In the genomic region with DNA sequence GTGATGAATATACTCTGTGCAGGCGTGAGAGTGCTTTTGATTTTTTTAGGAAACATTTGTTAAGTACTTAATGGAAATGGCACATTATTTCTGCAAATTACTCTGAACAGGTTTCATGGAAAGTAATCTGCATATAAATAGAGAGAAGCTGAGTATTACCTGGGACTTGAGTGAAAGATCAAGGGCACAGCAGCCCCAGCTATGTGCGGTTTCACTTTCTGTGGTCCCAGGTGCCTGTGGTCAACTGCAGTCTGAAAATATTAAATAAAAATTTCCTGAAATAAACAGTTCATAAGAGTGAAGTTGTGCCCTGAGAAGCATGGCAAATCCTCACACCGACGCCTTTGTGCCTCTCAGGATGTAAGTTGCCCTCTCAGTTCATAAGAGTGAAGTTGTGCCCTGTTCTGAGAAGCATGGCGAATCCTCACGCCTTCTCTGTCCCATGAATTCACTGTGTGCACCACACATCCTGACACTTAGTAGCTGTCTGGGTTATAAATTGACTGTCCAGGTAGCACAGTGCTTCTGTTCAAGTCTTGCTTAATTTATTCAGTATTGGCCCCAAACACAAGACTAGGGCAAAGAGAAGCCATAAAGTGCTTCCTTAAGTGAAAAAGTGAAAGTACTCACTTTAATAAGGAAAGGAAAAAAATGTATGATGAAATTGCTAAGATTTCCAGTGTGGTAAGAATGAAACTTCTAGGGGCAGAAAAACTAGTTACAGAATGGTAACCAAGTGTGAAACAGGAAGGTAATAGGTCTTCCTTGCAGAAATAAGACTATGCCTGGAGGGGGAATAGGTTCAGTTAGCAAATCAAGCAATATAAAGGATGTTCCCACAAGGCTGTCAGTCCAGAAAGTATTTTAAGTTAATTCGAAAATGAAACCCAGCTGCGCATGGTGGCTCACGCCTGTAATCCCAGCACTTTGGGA, we compare ENCODE assay signal across 16 cellular contexts. TPM values are rescaled to one million over a fixed set of nuclear protein-coding genes. Genes with fewer than 3 reads are reported as not detected.
DNase-seq lines count a peak whose midpoint lies in the region; ATAC-seq, FAIRE-seq and TF ChIP-seq lines count a peak whose summit lies in the region.
"Had no signal": no experiment of that assay in that cellular context is flagged by ENCODE, and none has a peak within 500 bp of the region (broad histone marks: within the 10 kb centered on the region; RNA-seq: fewer than 3 reads in every experiment).

No MANE protein-coding gene starts in this region.

- peak overlapping the region; percentile 72 for H3K27ac ChIP-seq in KOPT-K1 (ENCODE audit: low read depth, low read length, poor library complexity, severe bottlenecking)
- H3K27ac ChIP-seq in gastrocnemius medialis, result no peak overlapping the region
- H3K27ac ChIP-seq in SJCRH30, result no peak overlapping the region
- H3K27ac ChIP-seq: 22Rv1, epithelial cell of prostate, skin epidermis, thoracic aorta had no signal

- FAIRE-seq in RCC 7860 (lab: Jason Lieb, UNC), result no peak
- FAIRE-seq: GM12892, K562 had no signal

- H3K27me3 ChIP-seq in gastrocnemius medialis (peaks cover 13 to 35% (median 19%) of the 10 kb centered on the region in 3 donors), SJCRH30 (0 out of 2 replicates have a peak, but pooled peaks cover 6% of the 10 kb centered on the region)

- H3K36me3 ChIP-seq in KOPT-K1 (ENCODE audit: insufficient read depth, low read length) (no peaks in the 10 kb centered on the region), gastrocnemius medialis (no peaks in the 10 kb centered on the region), SJCRH30 (no peaks in the 10 kb centered on the region)
- H3K36me3 ChIP-seq: thoracic aorta had no signal

- no peaks in the 10 kb centered on the region for H3K36me3 Mint-ChIP-seq in memory B cell

- TF ChIP-seq CTCF in gastrocnemius medialis (IDR thresholded peaks at IDR 0.05 in 4 of 5, conservative IDR thresholded peaks at IDR 0.05 in 1 of 5), result no peak

- intact Hi-C loops in gastrocnemius medialis (cut with DNase I; ENCODE audit: low total_unique reads), result no loop called here

- H3K4me3 ChIP-seq in gastrocnemius medialis (no peak overlapping the region), SJCRH30 (no peak overlapping the region)
- H3K4me3 ChIP-seq: K562, skin epidermis, thoracic aorta had no signal

- H3K27ac Mint-ChIP-seq in memory B cell, result no peak overlapping the region
- H3K27ac Mint-ChIP-seq: activated T-helper 1 cell treated with anti-CD3 and anti-CD28 coated beads, Interleukin-12 subunit alpha, Interleukin-12 subunit beta, Interleukin-2, Interleukin-4 antibody, amounts not matched to agents 30 ng/mL and 10 ng/mL and 1 ng/mL, durations not matched to agents 14 hours and 24 hours and 36 hours had no signal

- peaks cover 6% of the 10 kb centered on the region for H3K9me3 Mint-ChIP-seq in memory B cell

- peak; percentile 50 for ATAC-seq in GM21825 (IDR thresholded peaks at IDR 0.05; ENCODE audit: unreplicated experiment)
- no peak for ATAC-seq in memory B cell (ENCODE audit: low read depth)
- ATAC-seq in gastrocnemius medialis, result no peak
- ATAC-seq: K562 had no signal

- peaks cover 10% of the 10 kb centered on the region for H3K27me3 Mint-ChIP-seq in memory B cell

- in situ Hi-C loops in gastrocnemius medialis (cut with MboI; ENCODE audit: low sequenced_read_pairs in 4 of 4), result no loop called here

- H3K9me3 ChIP-seq in KOPT-K1 (ENCODE audit: insufficient read depth, low read length, poor library complexity, severe bottlenecking) (peaks cover 8% of the 10 kb centered on the region), gastrocnemius medialis (peaks cover 0 to 2% (median 0%) of the 10 kb centered on the region in 3 donors), SJCRH30 (replicated peaks) (0 out of 2 replicates have a peak, but pooled peaks cover 8% of the 10 kb centered on the region)

- no peak for TF ChIP-seq POLR2A in gastrocnemius medialis (IDR thresholded peaks at IDR 0.05)

- DNase-seq in DMS79 treated with DMSO at 0.1 percent for 48 hours (lab: John Stamatoyannopoulos, UW), result peak; percentile 58
- DNase-seq in DMS79 (lab: John Stamatoyannopoulos, UW), result no peak
- DNase-seq in memory B cell (ENCODE audit: low spot score in 2 of 2), result no peak
- DNase-seq in gastrocnemius medialis, result no peak
- DNase-seq in SJCRH30, result no peak
- no peak for DNase-seq in RCC 7860 (ENCODE audit: low spot score)

- peaks cover 10% of the 10 kb centered on the region for H3K4me1 Mint-ChIP-seq in memory B cell

- H3K4me3 Mint-ChIP-seq in memory B cell, result peak overlapping the region; percentile 33
- H3K4me3 Mint-ChIP-seq: activated T-helper 1 cell treated with anti-CD3 and anti-CD28 coated beads, Interleukin-12 subunit alpha, Interleukin-12 subunit beta, Interleukin-2, Interleukin-4 antibody, amounts not matched to agents 30 ng/mL and 10 ng/mL and 1 ng/mL, durations not matched to agents 14 hours and 24 hours and 36 hours had no signal

- H3K4me1 ChIP-seq in gastrocnemius medialis (peaks cover 6 to 8% of the 10 kb centered on the region in 2 donors), SJCRH30 (no peaks in the 10 kb centered on the region)

RNA-seq across cellular contexts. Expression of gene SNTG2, which starts 4.3 kb away (rescaled TPM):
- 1 to 10 TPM in 1 of 4 donors, under 1 TPM in 2, not detected in 1; 0.55 to 1.0 (median 0.92) TPM for total RNA-seq in gastrocnemius medialis
- total RNA-seq in SJCRH30 (2014; rRNA removed; shearing (Covaris generic)), result 0.41 TPM in 1 of 2 replicates, not detected in the other
- total RNA-seq: activated T-helper 1 cell treated with anti-CD3 and anti-CD28 coated beads, Interleukin-12 subunit alpha, Interleukin-12 subunit beta, Interleukin-2, Interleukin-4 antibody, amounts not matched to agents 30 ng/mL and 10 ng/mL and 1 ng/mL, durations not matched to agents 14 hours and 24 hours and 36 hours; K562; liver had no signal
